In genomic region chr11:65493367-65494176, GRCh38 we compare ENCODE assay signal across 7 cellular contexts. TPM values are rescaled to one million over a fixed set of nuclear protein-coding genes. Genes with fewer than 3 reads are reported as not detected.
DNase-seq lines count a peak whose midpoint lies in the region; ATAC-seq and TF ChIP-seq lines count a peak whose summit lies in the region.

No MANE protein-coding gene starts in this region.

- peak overlapping the region; percentile 84 for H3K27ac Mint-ChIP-seq in neural crest cell (ENCODE audit: unreplicated experiment)

- H3K4me3 Mint-ChIP-seq in neural crest cell: peak overlapping the region; percentile 85

- ATAC-seq in GM18505 (IDR thresholded peaks at IDR 0.05; ENCODE audit: unreplicated experiment): no peak
- ATAC-seq in HG02642 (IDR thresholded peaks at IDR 0.05; ENCODE audit: poor library complexity, unreplicated experiment): no peak
- ATAC-seq in GM21528 (IDR thresholded peaks at IDR 0.05; ENCODE audit: low FRiP score, unreplicated experiment): no peak

- H3K36me3 ChIP-seq in Peyer's patch: no peaks in the 10 kb centered on the region

- peaks cover 7% of the 10 kb centered on the region for H3K27me3 Mint-ChIP-seq in neural crest cell (ENCODE audit: low read depth)

- peaks cover 6 to 81% (median 51%) of the 10 kb centered on the region in 4 donors for H3K4me1 ChIP-seq in Peyer's patch

- peak overlapping the region in 1 of 4 donors; percentile 15 for H3K4me3 ChIP-seq in Peyer's patch

- H3K27ac ChIP-seq in Peyer's patch (peak overlapping the region; percentile 71 to 99 (median 83)), epithelial cell of prostate (peak overlapping the region; percentile 100)

- H3K9me3 ChIP-seq in Peyer's patch: no peaks in the 10 kb centered on the region

- no peaks in the 10 kb centered on the region for H3K9me3 Mint-ChIP-seq in neural crest cell

- no peaks in the 10 kb centered on the region for H3K27me3 ChIP-seq in Peyer's patch

- DNase-seq in Peyer's patch: peak in 2 of 3 donors; percentile 30 to 83
- peak; percentile 99 for DNase-seq in epithelial cell of prostate (ENCODE audit: low read depth, low spot score)
- no peak for DNase-seq in neural crest cell (ENCODE audit: low read depth, low spot score)
- DNase-seq in OCI-M2 (lab: John Stamatoyannopoulos, UW; ENCODE audit: unreplicated experiment): no peak

- TF ChIP-seq CTCF in Peyer's patch (IDR thresholded peaks at IDR 0.05) (peak in 1 of 6 experiments; percentile 3), neural crest cell (conservative IDR thresholded peaks at IDR 0.05) (no peak)

- H3K36me3 Mint-ChIP-seq in neural crest cell (ENCODE audit: low read depth): no peaks in the 10 kb centered on the region

- TF ChIP-seq POLR2A in GM18505 (IDR thresholded peaks at IDR 0.05; ENCODE audit: borderline replicate concordance, extremely low read depth, insufficient read depth, insufficient read length): peak; percentile 49
- peak in 1 of 2 donors; percentile 44 for TF ChIP-seq POLR2A in Peyer's patch (IDR thresholded peaks at IDR 0.05)

- H3K4me1 Mint-ChIP-seq in neural crest cell: peaks cover 83% of the 10 kb centered on the region

RNA-seq across cellular contexts. Expression of gene MALAT1, which starts 5.3 kb away (rescaled TPM):
- total RNA-seq in Peyer's patch (over 10,000 TPM; 10,683 to 28,425 (median 19,356) TPM), neural crest cell (4,794 and 5,409 TPM in 2 replicates)

RNA-seq across cellular contexts. Expression of gene SCYL1, which starts 31.3 kb away (rescaled TPM):
- total RNA-seq in Peyer's patch (10 to 100 TPM; 73.4 to 88.1 (median 79.0) TPM), neural crest cell (66.0 and 68.8 TPM in 2 replicates)

Comparison
In these comparisons a context has a peak if more than half of its experiments do, and no peak if none do; other contexts are left out.
1. DNase-seq: peak in Peyer's patch (2 of 3) and epithelial cell of prostate (single experiment); none in neural crest cell (single experiment) and OCI-M2 (single experiment).